9 cellular contexts compared by ENCODE assay signal in the genomic region with DNA sequence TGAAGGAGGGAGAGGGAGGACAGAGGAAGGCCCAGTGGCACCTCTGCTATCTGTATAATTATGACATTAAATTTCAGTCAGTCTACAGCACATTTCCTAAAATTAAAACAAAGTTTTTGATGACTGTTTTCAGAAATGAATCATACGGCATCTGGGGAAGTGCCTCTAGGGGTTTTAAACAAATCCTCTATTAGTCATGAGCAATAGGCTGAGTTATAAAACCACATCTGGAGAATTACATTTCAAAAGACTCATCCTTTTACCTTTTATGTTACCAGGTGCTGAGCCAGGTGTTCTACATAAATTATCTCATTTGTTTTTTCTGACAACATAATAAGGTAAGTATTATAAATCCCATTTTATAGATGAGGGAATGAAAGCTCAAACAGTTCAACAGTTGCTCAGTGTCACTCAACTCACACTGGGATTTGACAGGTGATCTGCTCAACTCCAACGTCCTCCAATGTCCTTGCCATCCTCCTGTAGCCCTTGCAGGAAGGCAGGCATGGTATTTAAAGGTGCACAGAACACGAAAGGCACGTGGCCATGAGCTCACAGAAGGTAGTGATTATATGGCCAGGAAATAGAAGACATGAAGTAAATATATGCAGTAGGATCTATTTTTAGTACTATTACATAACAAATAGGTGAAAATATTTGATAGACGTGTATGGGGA.
DNase-seq lines count a peak whose midpoint lies in the region; ATAC-seq and TF ChIP-seq lines count a peak whose summit lies in the region.
"Had no signal": no experiment of that assay in that cellular context is flagged by ENCODE, and none has a peak within 500 bp of the region (broad histone marks: within the 10 kb centered on the region; RNA-seq: fewer than 3 reads in every experiment).

No MANE protein-coding gene starts in this region.

- H3K27me3 Mint-ChIP-seq in activated T-cell treated with anti-CD3 and anti-CD28 coated beads, Interleukin-2, amount 50 U/mL, for 4 hours (ENCODE audit: low read depth): peaks cover 4% of the 10 kb centered on the region
- H3K27me3 Mint-ChIP-seq in activated T-cell treated with anti-CD3 and anti-CD28 coated beads, Interleukin-2, amount 50 U/mL, for 24 hours: peaks cover 12% of the 10 kb centered on the region
- peaks cover 3% of the 10 kb centered on the region for H3K27me3 Mint-ChIP-seq in progenitor cell of endocrine pancreas

- no peak overlapping the region for H3K9ac ChIP-seq in adipocyte (ENCODE audit: low read length)

- H3K4me3 ChIP-seq in adipocyte (ENCODE audit: low read length): no peak overlapping the region
- no peak overlapping the region for H3K4me3 ChIP-seq in spleen
- H3K4me3 ChIP-seq: SK-N-MC had no signal

- TF ChIP-seq POLR2A in spleen (IDR thresholded peaks at IDR 0.05): no peak

- WGBS in spleen, 5 donors: 22 to 58% (median 49%) methylated on average over 5 of the region's 5 CpGs

- peaks cover 12% of the 10 kb centered on the region for H3K4me1 ChIP-seq in adipocyte (ENCODE audit: control insufficient read depth, insufficient read depth, low read length)
- H3K4me1 ChIP-seq in spleen: no peaks in the 10 kb centered on the region

- H3K9me3 ChIP-seq in adipocyte (ENCODE audit: control insufficient read depth, low read length) (no peaks in the 10 kb centered on the region), spleen (no peaks in the 10 kb centered on the region)

- H3K4me3 Mint-ChIP-seq in activated T-cell treated with anti-CD3 and anti-CD28 coated beads, Interleukin-2, amount 50 U/mL, for 4 hours: no peak overlapping the region
- H3K4me3 Mint-ChIP-seq in activated T-cell treated with anti-CD3 and anti-CD28 coated beads, Interleukin-2, amount 50 U/mL, for 24 hours: no peak overlapping the region
- no peak overlapping the region for H3K4me3 Mint-ChIP-seq in stimulated activated effector memory CD8-positive, alpha-beta T cell treated with anti-CD3 and anti-CD28 coated beads, Interleukin-12 subunit alpha, Interleukin-12 subunit beta, amount 100 ng/mL, for 72 hours
- H3K4me3 Mint-ChIP-seq in progenitor cell of endocrine pancreas (ENCODE audit: low read depth): no peak overlapping the region

- ATAC-seq in activated T-cell treated with anti-CD3 and anti-CD28 coated beads, Interleukin-2, amount 50 U/mL, for 4 hours: peak; percentile 86 to 88
- ATAC-seq in HG02884 (IDR thresholded peaks at IDR 0.05; ENCODE audit: unreplicated experiment): peak; percentile 79
- peak; percentile 93 for ATAC-seq in stimulated activated effector memory CD8-positive, alpha-beta T cell treated with anti-CD3 and anti-CD28 coated beads, Interleukin-12 subunit alpha, Interleukin-12 subunit beta, amount 100 ng/mL, for 72 hours

- no peaks in the 10 kb centered on the region for H3K36me3 ChIP-seq in adipocyte (ENCODE audit: control insufficient read depth, insufficient read depth, low read length, severe bottlenecking)
- no peaks in the 10 kb centered on the region for H3K36me3 ChIP-seq in spleen

- no peak overlapping the region for H3K27ac Mint-ChIP-seq in activated T-cell treated with anti-CD3 and anti-CD28 coated beads, Interleukin-2, amount 50 U/mL, for 24 hours
- H3K27ac Mint-ChIP-seq in stimulated activated effector memory CD8-positive, alpha-beta T cell treated with anti-CD3 and anti-CD28 coated beads, Interleukin-12 subunit alpha, Interleukin-12 subunit beta, amount 100 ng/mL, for 72 hours: no peak overlapping the region
- no peak overlapping the region for H3K27ac Mint-ChIP-seq in progenitor cell of endocrine pancreas

- DNase-seq in activated T-cell treated with anti-CD3 and anti-CD28 coated beads, Interleukin-2, amount 50 U/mL, for 4 hours: no peak
- no peak for DNase-seq in activated T-cell treated with anti-CD3 and anti-CD28 coated beads, Interleukin-2, amount 50 U/mL, for 24 hours
- peak; percentile 80 for DNase-seq in adipocyte (ENCODE audit: low read depth)
- DNase-seq in stimulated activated effector memory CD8-positive, alpha-beta T cell treated with anti-CD3 and anti-CD28 coated beads, Interleukin-12 subunit alpha, Interleukin-12 subunit beta, amount 100 ng/mL, for 72 hours (ENCODE audit: low spot score in 2 of 2): no peak
- no peak for DNase-seq in progenitor cell of endocrine pancreas (ENCODE audit: low spot score, unreplicated experiment)
- DNase-seq in spleen: no peak
- DNase-seq in GOT3 (lab: John Stamatoyannopoulos, UW): no peak

- H3K4me1 Mint-ChIP-seq in activated T-cell treated with anti-CD3 and anti-CD28 coated beads, Interleukin-2, amount 50 U/mL, for 4 hours (ENCODE audit: low read depth): peaks cover 9% of the 10 kb centered on the region
- H3K4me1 Mint-ChIP-seq in activated T-cell treated with anti-CD3 and anti-CD28 coated beads, Interleukin-2, amount 50 U/mL, for 24 hours (ENCODE audit: low read depth): peaks cover 12% of the 10 kb centered on the region
- H3K4me1 Mint-ChIP-seq in stimulated activated effector memory CD8-positive, alpha-beta T cell treated with anti-CD3 and anti-CD28 coated beads, Interleukin-12 subunit alpha, Interleukin-12 subunit beta, amount 100 ng/mL, for 72 hours: peaks cover 11% of the 10 kb centered on the region
- peaks cover under 1% of the 10 kb centered on the region for H3K4me1 Mint-ChIP-seq in progenitor cell of endocrine pancreas (ENCODE audit: low read depth)

- intact Hi-C loops in spleen (cut with DNase I; ENCODE audit: low total_unique reads): no loop called here

- H3K27ac ChIP-seq in spleen: no peak overlapping the region
- H3K27ac ChIP-seq: SK-N-MC had no signal

- H3K9me3 Mint-ChIP-seq in activated T-cell treated with anti-CD3 and anti-CD28 coated beads, Interleukin-2, amount 50 U/mL, for 4 hours: no peaks in the 10 kb centered on the region
- H3K9me3 Mint-ChIP-seq in activated T-cell treated with anti-CD3 and anti-CD28 coated beads, Interleukin-2, amount 50 U/mL, for 24 hours: no peaks in the 10 kb centered on the region
- H3K9me3 Mint-ChIP-seq in stimulated activated effector memory CD8-positive, alpha-beta T cell treated with anti-CD3 and anti-CD28 coated beads, Interleukin-12 subunit alpha, Interleukin-12 subunit beta, amount 100 ng/mL, for 72 hours: no peaks in the 10 kb centered on the region
- peaks cover 3% of the 10 kb centered on the region for H3K9me3 Mint-ChIP-seq in progenitor cell of endocrine pancreas (ENCODE audit: low read depth)

- no peaks in the 10 kb centered on the region for H3K36me3 Mint-ChIP-seq in activated T-cell treated with anti-CD3 and anti-CD28 coated beads, Interleukin-2, amount 50 U/mL, for 4 hours (ENCODE audit: insufficient read depth)
- no peaks in the 10 kb centered on the region for H3K36me3 Mint-ChIP-seq in activated T-cell treated with anti-CD3 and anti-CD28 coated beads, Interleukin-2, amount 50 U/mL, for 24 hours (ENCODE audit: low read depth)
- no peaks in the 10 kb centered on the region for H3K36me3 Mint-ChIP-seq in stimulated activated effector memory CD8-positive, alpha-beta T cell treated with anti-CD3 and anti-CD28 coated beads, Interleukin-12 subunit alpha, Interleukin-12 subunit beta, amount 100 ng/mL, for 72 hours
- no peaks in the 10 kb centered on the region for H3K36me3 Mint-ChIP-seq in progenitor cell of endocrine pancreas (ENCODE audit: insufficient read depth)

- TF ChIP-seq CTCF in progenitor cell of endocrine pancreas (IDR thresholded peaks at IDR 0.05; ENCODE audit: unreplicated experiment): no peak
- TF ChIP-seq CTCF in spleen (IDR thresholded peaks at IDR 0.05 in 8 of 11, conservative IDR thresholded peaks at IDR 0.05 in 3 of 11): no peak

- H3K27me3 ChIP-seq in adipocyte (replicated peaks; ENCODE audit: control insufficient read depth, insufficient read depth, low read length): no peaks in the 10 kb centered on the region
- H3K27me3 ChIP-seq in spleen (replicated peaks in 1 of 7): no peaks in the 10 kb centered on the region
